Comparison of ENCODE assay signal across 1 cellular context in genomic region chr1:78007677-78008341, GRCh38.
A peak's percentile ranks its signal among the peaks of the same experiment; 100 is the strongest.
TF ChIP-seq lines count a peak whose summit lies in the region.

No MANE protein-coding gene starts in this region.

TF ChIP-seq in K562, 482 proteins besides CTCF, POLR2A, EP300 and RAD21:
- TF ChIP-seq ARNT (IDR thresholded peaks at IDR 0.05) (peak in 1 of 2 experiments; percentile 74; a peak in 1 of 4 replicates), TAF15 (IDR thresholded peaks at IDR 0.05; ENCODE audit: low read depth, low read length) (no peak), RBFOX2 (IDR thresholded peaks at IDR 0.05; ENCODE audit: low read depth, low read length) (0 out of 2 replicates have a peak, but pooled peaks have one; percentile 5), HNRNPLL (IDR thresholded peaks at IDR 0.05; ENCODE audit: low read depth, low read length, poor library complexity, severe bottlenecking) (no peak)
